In the genomic region with DNA sequence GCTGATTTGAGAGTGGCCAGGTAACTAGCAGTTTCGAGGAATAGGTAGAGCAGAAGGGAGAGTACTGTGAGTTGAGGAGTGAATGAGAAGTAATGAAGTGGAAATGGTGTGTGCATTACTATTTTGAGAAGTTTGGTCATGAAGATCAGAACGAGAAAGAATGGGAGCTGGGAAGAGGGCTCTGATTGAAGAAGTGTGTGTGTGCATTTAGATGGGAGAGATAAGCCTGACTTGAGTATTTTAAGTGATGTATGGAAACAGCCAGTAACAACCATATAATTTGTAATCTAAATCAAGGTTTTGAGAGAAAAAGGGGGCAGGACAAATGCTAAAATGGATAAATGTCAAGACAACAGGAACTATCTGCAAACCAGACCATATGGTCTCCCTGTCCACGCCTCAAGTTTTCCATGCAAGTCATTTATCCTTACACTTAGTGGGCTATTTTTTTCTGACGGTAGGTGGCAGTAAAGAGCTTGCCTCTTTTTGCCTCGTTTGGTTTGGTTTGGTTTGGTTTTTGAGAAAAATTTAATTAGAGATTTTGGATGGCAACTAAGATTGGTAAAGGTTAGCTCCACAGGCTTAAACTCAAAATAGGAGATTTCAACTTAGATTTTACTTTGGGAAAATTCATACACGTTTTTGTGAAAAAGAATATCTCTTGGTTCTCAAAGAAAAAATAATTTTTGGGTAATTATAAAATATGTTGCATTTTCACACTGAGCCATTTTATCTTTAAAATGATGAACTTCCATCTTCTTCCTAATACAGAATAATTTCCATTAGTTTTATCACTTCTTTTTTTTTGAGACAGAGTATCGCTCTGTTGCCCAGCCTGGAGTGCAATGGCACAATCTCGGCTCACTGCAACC, we compare ENCODE assay signal across 8 cellular contexts. TPM values are rescaled to one million over a fixed set of nuclear protein-coding genes. Genes with fewer than 3 reads are reported as not detected.
DNase-seq lines count a peak whose midpoint lies in the region; ATAC-seq and TF ChIP-seq lines count a peak whose summit lies in the region.

No MANE protein-coding gene starts in this region.

- WGBS in gastroesophageal sphincter (ENCODE audit: low coverage in 1 of 2), 2 donors, result 34 to 38% methylated on average over 8 of the region's 8 CpGs
- 38 to 42% (median 39%) methylated on average over 8 of the region's 8 CpGs for WGBS in psoas muscle, 3 donors

- no peak overlapping the region for H3K4me3 ChIP-seq in CD8-positive, alpha-beta T cell (ENCODE audit: low read depth, low read length)
- H3K4me3 ChIP-seq in gastroesophageal sphincter (no peak overlapping the region), psoas muscle (no peak overlapping the region)

- no peak overlapping the region for H3K27ac Mint-ChIP-seq in CD8-positive, alpha-beta T cell
- no peak overlapping the region for H3K27ac Mint-ChIP-seq in activated B cell treated with CpG ODN at 0.5 μM for 24 hours

- peak; percentile 94 for TF ChIP-seq CTCF in CD8-positive, alpha-beta T cell (IDR thresholded peaks at IDR 0.05)
- TF ChIP-seq CTCF in activated B cell treated with CpG ODN at 0.5 μM for 24 hours (IDR thresholded peaks at IDR 0.05), result peak; percentile 67
- TF ChIP-seq CTCF in gastroesophageal sphincter (IDR thresholded peaks at IDR 0.05), result peak; percentile 73 to 96 (median 83)
- TF ChIP-seq CTCF in psoas muscle (IDR thresholded peaks at IDR 0.05), result peak; percentile 88

- H3K27me3 Mint-ChIP-seq in CD8-positive, alpha-beta T cell (ENCODE audit: low read depth), result peaks cover 13% of the 10 kb centered on the region
- peaks cover 5% of the 10 kb centered on the region for H3K27me3 Mint-ChIP-seq in activated B cell treated with CpG ODN at 0.5 μM for 24 hours

- H3K27ac ChIP-seq in CD8-positive, alpha-beta T cell (ENCODE audit: low read depth, low read length), result no peak overlapping the region
- H3K27ac ChIP-seq in gastroesophageal sphincter (no peak overlapping the region), psoas muscle (no peak overlapping the region)

- peak in 3 of 7 experiments; percentile 14 to 54 (median 26) for DNase-seq in CD8-positive, alpha-beta T cell
- DNase-seq in NCI-H2196 (lab: John Stamatoyannopoulos, UW; ENCODE audit: unreplicated experiment) (peak; percentile 61), activated B cell treated with CpG ODN at 0.5 μM for 24 hours (no peak), psoas muscle (no peak)

- no peak overlapping the region for H3K4me3 Mint-ChIP-seq in CD8-positive, alpha-beta T cell
- no peak overlapping the region for H3K4me3 Mint-ChIP-seq in activated B cell treated with CpG ODN at 0.5 μM for 24 hours

- POLR2A ChIA-PET in CD8-positive, alpha-beta T cell (lab: Charles Lee), result interaction anchor here (1.0 to 1.3 kb wide), 2 partner anchors 9 to 87 kb away, joined by 3 to 4 read pairs; a partner anchor contains a TSS
- POLR2A ChIA-PET in activated B cell treated with CpG ODN at 0.5 μM for 24 hours (lab: Charles Lee), result interaction anchor here (0.6 to 1.5 kb wide), 2 partner anchors 9 to 642 kb away, joined by 3 to 6 read pairs; a partner anchor contains a TSS

- no peaks in the 10 kb centered on the region for H3K36me3 ChIP-seq in CD8-positive, alpha-beta T cell (ENCODE audit: insufficient read depth, low read length)
- H3K36me3 ChIP-seq in gastroesophageal sphincter, result no peaks in the 10 kb centered on the region
- no peaks in the 10 kb centered on the region for H3K36me3 ChIP-seq in psoas muscle (ENCODE audit: insufficient read depth in 1 of 2, low read depth in 1 of 2)

- H3K36me3 Mint-ChIP-seq in CD8-positive, alpha-beta T cell, result no peaks in the 10 kb centered on the region
- H3K36me3 Mint-ChIP-seq in activated B cell treated with CpG ODN at 0.5 μM for 24 hours (ENCODE audit: low read depth), result no peaks in the 10 kb centered on the region

- CTCF ChIA-PET in CD8-positive, alpha-beta T cell (lab: Charles Lee), result interaction anchor here (0.7 to 6.4 kb wide), 26 partner anchors 10 to 964 kb away, joined by 3 to 44 read pairs (median 3); a partner anchor contains a TSS
- CTCF ChIA-PET in activated B cell treated with CpG ODN at 0.5 μM for 24 hours (lab: Charles Lee), result interaction anchor here (0.6 to 1.3 kb wide), 8 partner anchors 9 to 458 kb away, joined by 3 to 12 read pairs (median 4); a partner anchor contains a TSS

- ATAC-seq in CD8-positive, alpha-beta T cell, result peak; percentile 55
- ATAC-seq in GM18511 (IDR thresholded peaks at IDR 0.05; ENCODE audit: unreplicated experiment) (peak; percentile 50), activated B cell treated with CpG ODN at 0.5 μM for 24 hours (ENCODE audit: low read depth) (peak; percentile 68), gastroesophageal sphincter (no peak), psoas muscle (peak in 3 of 4 donors; percentile 37 to 66 (median 61)), GM21786 (IDR thresholded peaks at IDR 0.05; ENCODE audit: unreplicated experiment) (no peak), GM21423 (IDR thresholded peaks at IDR 0.05; ENCODE audit: unreplicated experiment) (no peak)

- TF ChIP-seq EP300 in gastroesophageal sphincter (IDR thresholded peaks at IDR 0.05), result no peak

- H3K9me3 ChIP-seq in CD8-positive, alpha-beta T cell (ENCODE audit: low read length), result no peaks in the 10 kb centered on the region
- H3K9me3 ChIP-seq in gastroesophageal sphincter (no peaks in the 10 kb centered on the region), psoas muscle (no peaks in the 10 kb centered on the region)

- no peak for TF ChIP-seq POLR2A in gastroesophageal sphincter (IDR thresholded peaks at IDR 0.05)

- no peaks in the 10 kb centered on the region for H3K4me1 ChIP-seq in CD8-positive, alpha-beta T cell (ENCODE audit: insufficient read depth, low read length)
- H3K4me1 ChIP-seq in gastroesophageal sphincter (no peaks in the 10 kb centered on the region), psoas muscle (no peaks in the 10 kb centered on the region)

- H3K27me3 ChIP-seq in CD8-positive, alpha-beta T cell (ENCODE audit: insufficient read depth, low read length), result no peaks in the 10 kb centered on the region
- H3K27me3 ChIP-seq in gastroesophageal sphincter (no peaks in the 10 kb centered on the region), psoas muscle (ENCODE audit: insufficient read depth in 3 of 3, low read length in 2 of 3) (no peaks in the 10 kb centered on the region)

- intact Hi-C loops in CD8-positive, alpha-beta T cell (cut with DNase I, micrococcal nuclease), result loop anchor here (1.0 to 5.0 kb wide), 7 partner anchors 89 to 458 kb away; no protein-coding TSS in a partner anchor
- intact Hi-C loops in activated B cell treated with CpG ODN at 0.5 μM for 24 hours (cut with micrococcal nuclease) (loop anchor here (1.0 kb wide), 1 partner anchor 270 kb away; no protein-coding TSS in a partner anchor), psoas muscle (cut with DNase I) (loop anchor here (2.0 to 10.0 kb wide), 4 partner anchors 269 to 461 kb away; no protein-coding TSS in a partner anchor)

- no peaks in the 10 kb centered on the region for H3K9me3 Mint-ChIP-seq in CD8-positive, alpha-beta T cell
- H3K9me3 Mint-ChIP-seq in activated B cell treated with CpG ODN at 0.5 μM for 24 hours, result no peaks in the 10 kb centered on the region

- no peaks in the 10 kb centered on the region for H3K4me1 Mint-ChIP-seq in CD8-positive, alpha-beta T cell (ENCODE audit: low read depth)
- H3K4me1 Mint-ChIP-seq in activated B cell treated with CpG ODN at 0.5 μM for 24 hours, result peaks cover 1% of the 10 kb centered on the region

RNA-seq across cellular contexts. Expression of a gene that starts 9.5 kb away (rescaled TPM):
- total RNA-seq in CD8-positive, alpha-beta T cell, result 1 to 10 TPM; 5.6 to 6.5 TPM
- total RNA-seq in activated B cell treated with CpG ODN at 0.5 μM for 24 hours, result 9.1 and 9.5 TPM in 2 replicates
- 10 to 100 TPM; 63.3 to 73.1 (median 70.6) TPM for total RNA-seq in gastroesophageal sphincter
- total RNA-seq in psoas muscle, result 10 to 100 TPM; 27.0 to 46.9 (median 34.5) TPM
- 10 to 100 TPM in 1 of 3 donors, 1 to 10 TPM in 2; 7.1 to 25.7 (median 7.4) TPM for polyA plus RNA-seq in psoas muscle

Comparison
In these comparisons a context has a peak if more than half of its experiments do, and no peak if none do; other contexts are left out.
1. ATAC-seq: peak in CD8-positive, alpha-beta T cell (single experiment), GM18511 (single experiment), activated B cell treated with CpG ODN at 0.5 μM for 24 hours (single experiment) and psoas muscle (3 of 4); none in gastroesophageal sphincter (single experiment), GM21786 (single experiment) and GM21423 (single experiment).
2. Peak in every context shown above with its lines, with median percentiles within 50 percentile points of each other: CTCF ChIP-seq.